Comparison of ENCODE assay signal across 8 cellular contexts in genomic region chr5:65625743-65626142, GRCh38. TPM values are rescaled to one million over a fixed set of nuclear protein-coding genes. Genes with fewer than 3 reads are reported as not detected.
DNase-seq lines count a peak whose midpoint lies in the region; ATAC-seq, FAIRE-seq and TF ChIP-seq lines count a peak whose summit lies in the region.

No MANE protein-coding gene starts in this region.

- no peak for TF ChIP-seq CTCF in DOHH2 (IDR thresholded peaks at IDR 0.05; ENCODE audit: low read depth, low read length, poor library complexity, severe bottlenecking)
- no peak for TF ChIP-seq CTCF in OCI-LY1 (IDR thresholded peaks at IDR 0.05; ENCODE audit: low read length)
- TF ChIP-seq CTCF in pancreas (IDR thresholded peaks at IDR 0.05) = no peak

- H3F3A ChIP-seq in DOHH2 (ENCODE audit: control insufficient read depth, insufficient read depth) (no peaks in the 10 kb centered on the region), OCI-LY1 (ENCODE audit: insufficient read depth, low read length) (no peaks in the 10 kb centered on the region)

- no peak for TF ChIP-seq POLR2A in GM12892 (IDR thresholded peaks at IDR 0.05; ENCODE audit: low read depth, low read length)

- ATAC-seq in pancreas (no peak), HG02852 (IDR thresholded peaks at IDR 0.05; ENCODE audit: unreplicated experiment) (no peak)

- H4K20me1 ChIP-seq in DOHH2 (ENCODE audit: control insufficient read depth, insufficient read depth, low read depth, low read length) (no peaks in the 10 kb centered on the region), OCI-LY1 (ENCODE audit: insufficient read depth, low read length) (peaks cover 2% of the 10 kb centered on the region; the same call in 1 of the 2 replicates)

- intact Hi-C loops in pancreas (cut with DNase I) = no loop called here

- H3K27me3 ChIP-seq in DOHH2 (ENCODE audit: control insufficient read depth, low read length) (no peaks in the 10 kb centered on the region), OCI-LY1 (ENCODE audit: insufficient read depth, low read length) (no peaks in the 10 kb centered on the region), endocrine pancreas (ENCODE audit: control insufficient read depth, insufficient read depth, low read length) (no peaks in the 10 kb centered on the region), pancreas (no peaks in the 10 kb centered on the region)

- DNase-seq in pancreas (no peak), COR-L47 (lab: John Stamatoyannopoulos, UW) (no peak), GM12892 (ENCODE audit: insufficient read length) (no peak), cerebellum (ENCODE audit: low spot score) (no peak)

- H3K9me2 ChIP-seq in DOHH2 (replicated peaks; ENCODE audit: control insufficient read depth, low read length) = no peaks in the 10 kb centered on the region
- no peaks in the 10 kb centered on the region for H3K9me2 ChIP-seq in OCI-LY1 (ENCODE audit: low read depth, low read length)

- peaks cover 22% of the 10 kb centered on the region for H3K4me1 ChIP-seq in DOHH2 (ENCODE audit: control insufficient read depth, low read length)
- H3K4me1 ChIP-seq in OCI-LY1 (ENCODE audit: insufficient read depth, low read length, severe bottlenecking) = peaks cover 38% of the 10 kb centered on the region
- H3K4me1 ChIP-seq in endocrine pancreas (ENCODE audit: control insufficient read depth, insufficient read depth, low read length) = peaks cover 20% of the 10 kb centered on the region
- H3K4me1 ChIP-seq in pancreas = peaks cover 9 to 22% (median 19%) of the 10 kb centered on the region in 3 donors

- FAIRE-seq in pancreas (lab: Jason Lieb, UNC) (no peak), GM12892 (lab: Jason Lieb, UNC) (no peak)

- H3K4me3 ChIP-seq in DOHH2 (ENCODE audit: low read length) (peak overlapping the region; percentile 87), OCI-LY1 (ENCODE audit: low read depth, low read length, poor library complexity, severe bottlenecking) (peak overlapping the region; percentile 94), endocrine pancreas (ENCODE audit: control insufficient read depth, insufficient read depth, low read length) (peak overlapping the region; percentile 95), pancreas (peak overlapping the region; percentile 66 to 92 (median 79))

- H3K36me3 ChIP-seq in DOHH2 (ENCODE audit: control insufficient read depth, low read length) (peaks cover 5% of the 10 kb centered on the region), OCI-LY1 (ENCODE audit: insufficient read depth, low read length) (peaks cover 12% of the 10 kb centered on the region; the same call in 1 of the 2 replicates), endocrine pancreas (ENCODE audit: control insufficient read depth, insufficient read depth, low read length) (no peaks in the 10 kb centered on the region), pancreas (peaks cover 0 to 5% (median 0%) of the 10 kb centered on the region in 3 donors)

- H3K9me3 ChIP-seq in DOHH2 (ENCODE audit: control insufficient read depth, insufficient read depth, low read length) (no peaks in the 10 kb centered on the region), OCI-LY1 (ENCODE audit: low read length) (no peaks in the 10 kb centered on the region), endocrine pancreas (ENCODE audit: control insufficient read depth, low read length) (no peaks in the 10 kb centered on the region), pancreas (no peaks in the 10 kb centered on the region)

- 39 to 51% methylated on average over 6 of the region's 6 CpGs for WGBS in pancreas, 2 donors

- H3K27ac ChIP-seq in DOHH2 (ENCODE audit: low read depth, low read length) = peak overlapping the region; percentile 73; the same call in 1 of the 2 replicates
- H3K27ac ChIP-seq in OCI-LY1 (ENCODE audit: low read depth, low read length, poor library complexity, severe bottlenecking) = peak overlapping the region; percentile 74
- no peak overlapping the region for H3K27ac ChIP-seq in pancreas

- H3K79me2 ChIP-seq in DOHH2 (ENCODE audit: control insufficient read depth, low read length) (peaks cover 81% of the 10 kb centered on the region), OCI-LY1 (ENCODE audit: insufficient read depth, low read length) (peaks cover 73% of the 10 kb centered on the region)

- peak overlapping the region; percentile 86 for H3K4me2 ChIP-seq in DOHH2 (ENCODE audit: low read length)
- H3K4me2 ChIP-seq in OCI-LY1 (ENCODE audit: low read length) = peak overlapping the region; percentile 83

- H2AFZ ChIP-seq in OCI-LY1 (ENCODE audit: low read length) = peak overlapping the region; percentile 56; the same call in 1 of the 2 replicates

- H3K9ac ChIP-seq in OCI-LY1 (ENCODE audit: low read length) (peak overlapping the region; percentile 93), endocrine pancreas (ENCODE audit: control insufficient read depth, insufficient read depth, low read length) (no peak overlapping the region)

RNA-seq across cellular contexts. Expression of gene SHLD3, which starts 0.9 kb away (rescaled TPM):
- total RNA-seq in pancreas (1 to 10 TPM in 2 of 6 donors, under 1 TPM in 4; 0.51 to 1.5 (median 0.91) TPM), cerebellum (7.8 TPM)
- polyA plus RNA-seq in pancreas = 1 to 10 TPM; 1.8 to 2.3 TPM
- polyA plus RNA-seq in GM12892 (2012; ENCODE audit: missing spikeins) = 4.1 TPM

RNA-seq across cellular contexts. Expression of gene TRAPPC13, which starts 0.9 kb away (rescaled TPM):
- 10 to 100 TPM in 2 of 6 donors, 1 to 10 TPM in 4; 5.6 to 11.9 (median 8.2) TPM for total RNA-seq in pancreas
- 10 to 100 TPM in 1 of 2 donors, 1 to 10 TPM in 1; 8.1 to 12.1 TPM for polyA plus RNA-seq in pancreas
- polyA plus RNA-seq in GM12892 (2012; ENCODE audit: missing spikeins) = 13.7 TPM
- total RNA-seq in cerebellum = 35.9 TPM

RNA-seq across cellular contexts. Expression of gene TRIM23, which starts 1.6 kb away (rescaled TPM):
- total RNA-seq in pancreas (1 to 10 TPM; 4.5 to 10.0 (median 5.9) TPM), cerebellum (65.4 TPM)
- polyA plus RNA-seq in pancreas = 1 to 10 TPM; 2.1 to 3.6 TPM
- 3.0 TPM for polyA plus RNA-seq in GM12892 (2012; ENCODE audit: missing spikeins)

Comparison
In these comparisons a context has a peak if more than half of its experiments do, and no peak if none do; other contexts are left out.
1. H3K27ac ChIP-seq: peak in DOHH2 (single experiment) and OCI-LY1 (single experiment); none in pancreas (0 of 4).
2. Peak in every context shown above with its lines, with median percentiles within 50 percentile points of each other: H3K4me3 ChIP-seq.